ENCODE assay signal across 14 cellular contexts in genomic region chr6:118295336-118295735, GRCh38.
"Had no signal": no experiment of that assay in that cellular context is flagged by ENCODE, and none has a peak within 500 bp of the region (broad histone marks: within the 10 kb centered on the region; RNA-seq: fewer than 3 reads in every experiment).

No MANE protein-coding gene starts in this region.

- H3K27me3 ChIP-seq: foreskin keratinocyte, left lung had no signal

- H3K4me1 ChIP-seq: foreskin keratinocyte, left lung had no signal

- DNase-seq: activated CD4-positive, alpha-beta T cell treated with anti-CD3 and anti-CD28 coated beads, Interleukin-2, amount 50 U/mL, for 1 hour; activated CD8-positive, alpha-beta memory T cell treated with anti-CD3 and anti-CD28 coated beads for 24 hours; activated gamma-delta T cell treated with Interleukin-2 at 50 U/mL for 16 hours; amniotic stem cell; effector CD8-positive, alpha-beta T cell; foreskin keratinocyte; left lung; occipital lobe; stimulated activated CD4-positive, alpha-beta T cell treated with anti-CD3 and anti-CD28 coated beads, Interleukin-4, amount 100 ng/mL, for 1 hour; stimulated activated naive CD4-positive, alpha-beta T cell; substantia nigra; T-cell; T-helper 9 cell had no signal

- ATAC-seq: activated CD4-positive, CD25-positive, alpha-beta regulatory T cell treated with anti-CD3 and anti-CD28 coated beads, Interleukin-2, amount 50 U/mL, for 24 hours; foreskin keratinocyte; left lung; T-cell had no signal

- H3K36me3 ChIP-seq: left lung had no signal

- H3K4me3 ChIP-seq: left lung had no signal

- H3K9me3 ChIP-seq: left lung had no signal

- H3K27ac ChIP-seq: foreskin keratinocyte, left lung had no signal
